Comparison of ENCODE assay signal across 8 cellular contexts in the genomic region with DNA sequence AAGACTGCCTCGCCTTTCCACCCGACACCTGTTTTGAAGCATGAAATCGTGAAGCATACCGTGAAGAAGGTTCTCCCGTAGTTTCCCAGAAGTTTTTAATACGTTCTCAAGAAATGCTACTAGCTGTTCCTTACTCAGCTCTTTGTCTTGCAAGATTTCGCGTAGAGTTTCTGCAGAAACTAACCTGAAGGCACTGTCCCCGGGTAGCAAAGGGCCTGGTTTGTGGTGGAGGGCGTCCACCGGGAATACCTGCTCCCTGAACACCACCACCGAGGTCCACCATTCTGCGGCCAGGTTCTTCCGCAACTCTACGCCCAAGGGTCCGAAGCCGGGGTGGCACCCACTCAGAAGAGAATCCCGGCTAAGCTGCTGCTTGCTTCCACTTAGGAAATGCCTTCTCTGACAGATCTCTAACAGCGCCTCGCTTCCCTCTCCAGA. TPM values are rescaled to one million over a fixed set of nuclear protein-coding genes. Genes with fewer than 3 reads are reported as not detected.
DNase-seq lines count a peak whose midpoint lies in the region; ATAC-seq, FAIRE-seq and TF ChIP-seq lines count a peak whose summit lies in the region.

No MANE protein-coding gene starts in this region.

- peak overlapping the region; percentile 96 for H3K27ac Mint-ChIP-seq in activated T-helper 2 cell treated with anti-CD3 and anti-CD28 coated beads, Interferon-gamma antibody, Interleukin-2, Interleukin-4, amounts not matched to agents 10 μg/mL and 5 μg/mL and 100 μg/mL, durations not matched to agents 14 hours and 24 hours and 36 hours

- H3K36me3 Mint-ChIP-seq in activated T-helper 2 cell treated with anti-CD3 and anti-CD28 coated beads, Interferon-gamma antibody, Interleukin-2, Interleukin-4, amounts not matched to agents 10 μg/mL and 5 μg/mL and 100 μg/mL, durations not matched to agents 14 hours and 24 hours and 36 hours (ENCODE audit: low read depth) = peaks cover 74% of the 10 kb centered on the region

- peak overlapping the region; percentile 99 for H3K4me3 Mint-ChIP-seq in activated T-helper 2 cell treated with anti-CD3 and anti-CD28 coated beads, Interferon-gamma antibody, Interleukin-2, Interleukin-4, amounts not matched to agents 10 μg/mL and 5 μg/mL and 100 μg/mL, durations not matched to agents 14 hours and 24 hours and 36 hours (ENCODE audit: low read depth)

- no peak for TF ChIP-seq POLR2A in GM12892 (IDR thresholded peaks at IDR 0.05; ENCODE audit: low read depth, low read length)

- ATAC-seq in left ventricle myocardium superior (no peak), GM21423 (IDR thresholded peaks at IDR 0.05; ENCODE audit: unreplicated experiment) (no peak)

- intact Hi-C loops in cardiac septum (cut with DNase I) = loop anchor here (10.0 kb wide), 1 partner anchor 172 kb away; no protein-coding TSS in a partner anchor
- intact Hi-C loops in left ventricle myocardium superior (cut with micrococcal nuclease) = no loop called here
- intact Hi-C loops in activated T-helper 2 cell treated with anti-CD3 and anti-CD28 coated beads, Interferon-gamma antibody, Interleukin-2, Interleukin-4, amounts not matched to agents 10 μg/mL and 5 μg/mL and 100 μg/mL, durations not matched to agents 14 hours and 24 hours and 36 hours (cut with micrococcal nuclease) = loop anchor here (2.0 kb wide), 2 partner anchors 152 to 164 kb away; no protein-coding TSS in a partner anchor

- DNase-seq in cardiac septum (ENCODE audit: low spot score) = peak; percentile 76
- no peak for DNase-seq in left ventricle myocardium superior
- DNase-seq in activated T-helper 2 cell treated with anti-CD3 and anti-CD28 coated beads, Interferon-gamma antibody, Interleukin-2, Interleukin-4, amounts not matched to agents 10 μg/mL and 5 μg/mL and 100 μg/mL, durations not matched to agents 14 hours and 24 hours and 36 hours (ENCODE audit: low spot score) = no peak
- peak; percentile 28 for DNase-seq in iris pigment epithelial cell (ENCODE audit: low read depth)
- DNase-seq in stimulated activated CD8-positive, alpha-beta memory T cell treated with anti-CD3 and anti-CD28 coated beads, Interleukin-4, amount 100 ng/mL, for 48 hours = no peak
- no peak for DNase-seq in GM12892 (ENCODE audit: insufficient read length)

- peak overlapping the region; percentile 70 for H3K27ac ChIP-seq in temporal lobe (ENCODE audit: low read depth, low read length)

- no peaks in the 10 kb centered on the region for H3K9me3 Mint-ChIP-seq in activated T-helper 2 cell treated with anti-CD3 and anti-CD28 coated beads, Interferon-gamma antibody, Interleukin-2, Interleukin-4, amounts not matched to agents 10 μg/mL and 5 μg/mL and 100 μg/mL, durations not matched to agents 14 hours and 24 hours and 36 hours

- no peaks in the 10 kb centered on the region for H3K27me3 Mint-ChIP-seq in activated T-helper 2 cell treated with anti-CD3 and anti-CD28 coated beads, Interferon-gamma antibody, Interleukin-2, Interleukin-4, amounts not matched to agents 10 μg/mL and 5 μg/mL and 100 μg/mL, durations not matched to agents 14 hours and 24 hours and 36 hours (ENCODE audit: low read depth)

- no peak for FAIRE-seq in GM12892 (lab: Jason Lieb, UNC)

- H3K4me1 Mint-ChIP-seq in activated T-helper 2 cell treated with anti-CD3 and anti-CD28 coated beads, Interferon-gamma antibody, Interleukin-2, Interleukin-4, amounts not matched to agents 10 μg/mL and 5 μg/mL and 100 μg/mL, durations not matched to agents 14 hours and 24 hours and 36 hours (ENCODE audit: low read depth) = peaks cover 56% of the 10 kb centered on the region

RNA-seq across cellular contexts. Expression of gene POLG2, which starts 0.5 kb away (rescaled TPM):
- total RNA-seq in cardiac septum (8.0 TPM), left ventricle myocardium superior (5.9 TPM), temporal lobe (9.6 TPM)
- total RNA-seq in activated T-helper 2 cell treated with anti-CD3 and anti-CD28 coated beads, Interferon-gamma antibody, Interleukin-2, Interleukin-4, amounts not matched to agents 10 μg/mL and 5 μg/mL and 100 μg/mL, durations not matched to agents 14 hours and 24 hours and 36 hours = 29.6 and 33.8 TPM in 2 replicates
- polyA plus RNA-seq in GM12892 (2012; ENCODE audit: missing spikeins) = 24.1 TPM

RNA-seq across cellular contexts. Expression of gene DDX5, which starts 9.7 kb away (rescaled TPM):
- 443 TPM for total RNA-seq in cardiac septum
- total RNA-seq in left ventricle myocardium superior = 333 TPM
- 899 and 902 TPM in 2 replicates for total RNA-seq in activated T-helper 2 cell treated with anti-CD3 and anti-CD28 coated beads, Interferon-gamma antibody, Interleukin-2, Interleukin-4, amounts not matched to agents 10 μg/mL and 5 μg/mL and 100 μg/mL, durations not matched to agents 14 hours and 24 hours and 36 hours
- 470 TPM for total RNA-seq in temporal lobe
- 423 TPM for polyA plus RNA-seq in GM12892 (2012; ENCODE audit: missing spikeins)

RNA-seq across cellular contexts. Expression of gene CEP95, which starts 10.4 kb away (rescaled TPM):
- total RNA-seq in cardiac septum (16.4 TPM), left ventricle myocardium superior (11.1 TPM), temporal lobe (70.6 TPM)
- 44.9 and 45.2 TPM in 2 replicates for total RNA-seq in activated T-helper 2 cell treated with anti-CD3 and anti-CD28 coated beads, Interferon-gamma antibody, Interleukin-2, Interleukin-4, amounts not matched to agents 10 μg/mL and 5 μg/mL and 100 μg/mL, durations not matched to agents 14 hours and 24 hours and 36 hours
- polyA plus RNA-seq in GM12892 (2012; ENCODE audit: missing spikeins) = 45.2 TPM

RNA-seq across cellular contexts. Expression of gene MILR1, which starts 47.5 kb away (rescaled TPM):
- total RNA-seq in cardiac septum (3.6 TPM), left ventricle myocardium superior (3.4 TPM), temporal lobe (0.98 TPM)
- total RNA-seq in activated T-helper 2 cell treated with anti-CD3 and anti-CD28 coated beads, Interferon-gamma antibody, Interleukin-2, Interleukin-4, amounts not matched to agents 10 μg/mL and 5 μg/mL and 100 μg/mL, durations not matched to agents 14 hours and 24 hours and 36 hours = 0.16 and 0.46 TPM in 2 replicates
- polyA plus RNA-seq in GM12892 (2012; ENCODE audit: missing spikeins) = 0.76 TPM

Comparison
In these comparisons a context has a peak if more than half of its experiments do, and no peak if none do; other contexts are left out.
1. DNase-seq: peak in cardiac septum (single experiment) and iris pigment epithelial cell (single experiment); none in left ventricle myocardium superior (single experiment), activated T-helper 2 cell treated with anti-CD3 and anti-CD28 coated beads, Interferon-gamma antibody, Interleukin-2, Interleukin-4, amounts not matched to agents 10 μg/mL and 5 μg/mL and 100 μg/mL, durations not matched to agents 14 hours and 24 hours and 36 hours (single experiment), stimulated activated CD8-positive, alpha-beta memory T cell treated with anti-CD3 and anti-CD28 coated beads, Interleukin-4, amount 100 ng/mL, for 48 hours (single experiment) and GM12892 (single experiment).